In the genomic region with DNA sequence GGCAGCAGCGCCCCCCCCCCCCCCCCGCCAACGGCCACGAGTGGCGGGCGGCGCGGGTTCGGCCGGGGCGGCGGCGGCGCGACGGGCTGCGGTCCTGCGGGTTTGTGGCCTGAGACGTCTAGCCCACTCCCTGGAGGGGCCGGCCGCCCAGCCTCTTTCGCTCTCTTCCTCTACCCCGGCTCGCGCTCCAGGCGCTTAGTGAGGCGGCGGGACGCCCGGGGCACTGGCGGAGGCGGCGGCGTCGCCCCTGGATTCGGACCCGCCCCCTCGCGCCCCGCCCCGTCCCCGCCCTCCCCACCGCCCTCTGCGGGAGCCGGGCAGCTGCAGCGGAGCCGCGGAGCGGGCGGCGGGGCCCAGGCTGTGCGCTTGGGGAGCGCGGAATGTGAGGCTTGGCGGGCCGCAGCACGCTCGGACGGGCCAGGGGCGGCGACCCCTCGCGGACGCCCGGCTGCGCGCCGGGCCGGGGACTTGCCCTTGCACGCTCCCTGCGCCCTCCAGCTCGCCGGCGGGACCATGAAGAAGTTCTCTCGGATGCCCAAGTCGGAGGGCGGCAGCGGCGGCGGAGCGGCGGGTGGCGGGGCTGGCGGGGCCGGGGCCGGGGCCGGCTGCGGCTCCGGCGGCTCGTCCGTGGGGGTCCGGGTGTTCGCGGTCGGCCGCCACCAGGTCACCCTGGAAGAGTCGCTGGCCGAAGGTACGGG, we compare ENCODE assay signal across 8 cellular contexts. TPM values are rescaled to one million over a fixed set of nuclear protein-coding genes. Genes with fewer than 3 reads are reported as not detected.
A peak's percentile ranks its signal among the peaks of the same experiment; 100 is the strongest.
DNase-seq lines count a peak whose midpoint lies in the region; ATAC-seq and TF ChIP-seq lines count a peak whose summit lies in the region.

Gene BMP2K (plus strand): TSS at position 320 of the 698 bp plus-strand sequence. CDS start 194 bp downstream, at position 514.

- H3K36me3 Mint-ChIP-seq in progenitor cell of endocrine pancreas (ENCODE audit: insufficient read depth): no peaks in the 10 kb centered on the region

- peak within 1 kb of the TSS; percentile 63 for H2AFZ ChIP-seq in KMS-11 (ENCODE audit: low read depth)

- peaks cover 16% of the 10 kb centered on the region for H3K4me1 Mint-ChIP-seq in progenitor cell of endocrine pancreas (ENCODE audit: low read depth)

- H4K20me1 ChIP-seq in KMS-11 (ENCODE audit: insufficient read depth): no peaks in the 10 kb centered on the region

- H3K4me3 ChIP-seq in KMS-11 (IDR thresholded peaks at IDR 0.05; ENCODE audit: insufficient read depth, low read depth, low read length) (peak within 1 kb of the TSS; percentile 98), heart left ventricle (peak within 1 kb of the TSS; percentile 29 to 94 (median 79))

- peak; percentile 63 for DNase-seq in G401 (ENCODE audit: low spot score)
- DNase-seq in T follicular helper cell (ENCODE audit: low read depth): peak; percentile 71
- peak; percentile 85 to 90 (median 88) for DNase-seq in heart left ventricle
- peak; percentile 83 for DNase-seq in progenitor cell of endocrine pancreas (ENCODE audit: low spot score, unreplicated experiment)
- peak; percentile 78 for DNase-seq in ureter (ENCODE audit: low spot score)

- intact Hi-C loops in heart left ventricle (cut with DNase I): loop anchor here (2.0 to 10.0 kb wide), 13 partner anchors 76 to 721 kb away; partner anchors contain the start of gene FRAS1 (in 1 of the 10)

- WGBS in adipose tissue, 3 donors: 0 to 1% (median 0%) methylated on average over 27 to 98 of the region's 100 CpGs
- 0 to 5% (median 1%) methylated on average over 11 to 100 of the region's 100 CpGs for WGBS in heart left ventricle, 4 donors

- H3K27me3 Mint-ChIP-seq in progenitor cell of endocrine pancreas: no peaks in the 10 kb centered on the region

- peak within 1 kb of the TSS; percentile 99 for H3K27ac Mint-ChIP-seq in progenitor cell of endocrine pancreas

- no peaks in the 10 kb centered on the region for H3K9me3 ChIP-seq in heart left ventricle

- TF ChIP-seq CTCF in KMS-11 (conservative IDR thresholded peaks at IDR 0.05; ENCODE audit: low read depth, low read length): no peak
- peak in 4 of 12 donors; percentile 15 to 28 (median 23) for TF ChIP-seq CTCF in heart left ventricle (IDR thresholded peaks at IDR 0.05)
- TF ChIP-seq CTCF in progenitor cell of endocrine pancreas (IDR thresholded peaks at IDR 0.05; ENCODE audit: unreplicated experiment): peak; percentile 45

- peak within 1 kb of the TSS; percentile 98 for H3K27ac ChIP-seq in KMS-11
- H3K27ac ChIP-seq in adipose tissue (ENCODE audit: low read depth, low read length): peak within 1 kb of the TSS; percentile 71
- H3K27ac ChIP-seq in heart left ventricle: peak within 1 kb of the TSS; percentile 92 to 100 (median 99)

- peak within 1 kb of the TSS; percentile 95 for H3K4me2 ChIP-seq in KMS-11

- no peaks in the 10 kb centered on the region; the same call in 1 of the 2 replicates for H3K36me3 ChIP-seq in KMS-11 (ENCODE audit: insufficient read depth)
- H3K36me3 ChIP-seq in heart left ventricle: no peaks in the 10 kb centered on the region

- no peaks in the 10 kb centered on the region for H3K9me3 Mint-ChIP-seq in progenitor cell of endocrine pancreas (ENCODE audit: low read depth)

- peak within 1 kb of the TSS; percentile 92 for H3K4me3 Mint-ChIP-seq in progenitor cell of endocrine pancreas (ENCODE audit: low read depth)

- H3K27me3 ChIP-seq in KMS-11 (ENCODE audit: insufficient read depth, low read depth) (no peaks in the 10 kb centered on the region), heart left ventricle (no peaks in the 10 kb centered on the region)

- peak in 1 of 2 donors; percentile 70 for TF ChIP-seq POLR2A in heart left ventricle (IDR thresholded peaks at IDR 0.05)

- in situ Hi-C loops in G401 (cut with HindIII; ENCODE audit: low sequenced_read_pairs): no loop called here

- peaks cover 46% of the 10 kb centered on the region for H3K79me2 ChIP-seq in KMS-11 (ENCODE audit: insufficient read depth, low read depth)

- H3K4me1 ChIP-seq in KMS-11 (ENCODE audit: low read depth, poor library complexity, severe bottlenecking): peaks cover 70% of the 10 kb centered on the region
- peaks cover 0 to 50% (median 34%) of the 10 kb centered on the region in 12 donors for H3K4me1 ChIP-seq in heart left ventricle

- ATAC-seq in GM21619 (IDR thresholded peaks at IDR 0.05; ENCODE audit: unreplicated experiment): peak; percentile 70
- ATAC-seq in heart left ventricle: peak; percentile 70 to 96 (median 86)

- H3K9ac ChIP-seq in KMS-11: peak within 1 kb of the TSS; percentile 96

RNA-seq across cellular contexts. Expression of gene BMP2K, which starts in this region (rescaled TPM):
- 9.4 and 10.4 TPM in 2 replicates for total RNA-seq in G401 (2014; rRNA removed; shearing (Covaris generic))
- polyA plus RNA-seq in adipose tissue: 10 to 100 TPM in 1 of 3 donors, 1 to 10 TPM in 2; 2.9 to 15.4 (median 6.7) TPM
- 10 to 100 TPM; 16.2 to 65.7 (median 30.6) TPM for total RNA-seq in heart left ventricle
- polyA plus RNA-seq in heart left ventricle: 10 to 100 TPM in 1 of 2 donors, 1 to 10 TPM in 1; 5.4 to 12.1 TPM
- total RNA-seq in progenitor cell of endocrine pancreas: 32.5 and 35.2 TPM in 2 replicates
- total RNA-seq in ureter: 34.7 TPM

Comparison
In these comparisons a context has a peak if more than half of its experiments do, and no peak if none do; other contexts are left out.
1. Peak in every context shown above with its lines: DNase-seq, ATAC-seq, H3K4me3 ChIP-seq and H3K27ac ChIP-seq.